1 cellular context compared by ENCODE assay signal in the genomic region with DNA sequence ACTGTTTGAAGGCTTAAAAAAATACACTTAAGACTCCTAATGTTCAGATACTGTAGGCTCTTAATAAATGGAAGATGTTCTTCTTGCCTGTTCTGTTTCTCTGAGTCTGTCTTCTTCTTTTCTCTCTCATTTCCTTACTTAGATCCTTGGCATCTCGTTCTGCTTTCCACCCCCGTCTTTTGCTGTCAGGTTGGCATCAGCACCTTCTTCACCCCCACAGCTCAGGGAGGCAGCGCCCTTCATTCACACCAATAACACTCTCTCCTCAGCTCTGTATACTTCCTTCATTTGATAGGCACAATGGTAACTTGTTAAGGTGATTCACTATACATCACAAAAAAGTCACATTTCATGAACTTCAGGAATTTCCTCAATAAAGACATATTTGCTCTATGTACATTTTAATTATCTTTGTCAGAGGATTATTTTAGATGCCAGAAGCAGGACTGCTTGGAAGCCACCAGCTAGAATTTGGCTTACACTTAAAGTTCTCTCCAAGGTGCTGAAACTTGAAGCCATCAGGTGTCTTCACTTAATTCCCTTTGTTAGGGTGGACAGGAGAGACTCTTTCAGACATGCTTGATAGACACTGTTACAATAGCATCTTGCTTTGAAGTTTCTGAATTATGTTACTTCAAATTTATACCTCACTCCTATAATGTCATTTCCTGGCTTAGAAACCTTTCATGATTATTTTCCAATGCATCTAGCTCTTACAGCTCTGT.
TF ChIP-seq lines count a peak whose summit lies in the region.

No MANE protein-coding gene starts in this region.

TF ChIP-seq in H1, 55 proteins besides CTCF, POLR2A, EP300 and RAD21 (continued from another document):
- TF ChIP-seq SP2 (IDR thresholded peaks at IDR 0.05; ENCODE audit: low read length) (no peak), CEBPB (IDR thresholded peaks at IDR 0.05; ENCODE audit: low read depth, low read length) (no peak), GTF2F1 (IDR thresholded peaks at IDR 0.05; ENCODE audit: borderline replicate concordance, low read depth, low read length) (no peak), TEAD4 (IDR thresholded peaks at IDR 0.05; ENCODE audit: low read depth, low read length) (no peak), PHF8 (conservative IDR thresholded peaks at IDR 0.05; ENCODE audit: low read depth, low read length) (no peak), HDAC6 (IDR thresholded peaks at IDR 0.05; ENCODE audit: low read depth, low read length) (no peak), TAF1 (IDR thresholded peaks at IDR 0.05; ENCODE audit: low read depth, low read length) (no peak), SP1 (IDR thresholded peaks at IDR 0.05; ENCODE audit: low read depth, low read length) (no peak), CHD1 (IDR thresholded peaks at IDR 0.05; ENCODE audit: low read depth, low read length) (no peak), TCF12 (IDR thresholded peaks at IDR 0.05; ENCODE audit: low read depth, low read length) (no peak), CTBP2 (IDR thresholded peaks at IDR 0.05; ENCODE audit: borderline replicate concordance, insufficient read depth, insufficient read length, low read length) (no peak)
- TF ChIP-seq, protein P1, sequence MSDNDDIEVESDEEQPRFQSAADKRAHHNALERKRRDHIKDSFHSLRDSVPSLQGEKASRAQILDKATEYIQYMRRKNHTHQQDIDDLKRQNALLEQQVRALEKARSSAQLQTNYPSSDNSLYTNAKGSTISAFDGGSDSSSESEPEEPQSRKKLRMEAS (IDR thresholded peaks at IDR 0.05), result no peak
- TF ChIP-seq, protein P2, sequence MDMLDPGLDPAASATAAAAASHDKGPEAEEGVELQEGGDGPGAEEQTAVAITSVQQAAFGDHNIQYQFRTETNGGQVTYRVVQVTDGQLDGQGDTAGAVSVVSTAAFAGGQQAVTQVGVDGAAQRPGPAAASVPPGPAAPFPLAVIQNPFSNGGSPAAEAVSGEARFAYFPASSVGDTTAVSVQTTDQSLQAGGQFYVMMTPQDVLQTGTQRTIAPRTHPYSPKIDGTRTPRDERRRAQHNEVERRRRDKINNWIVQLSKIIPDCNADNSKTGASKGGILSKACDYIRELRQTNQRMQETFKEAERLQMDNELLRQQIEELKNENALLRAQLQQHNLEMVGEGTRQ (IDR thresholded peaks at IDR 0.05; ENCODE audit: low read length), result no peak
